Comparison of ENCODE assay signal across 14 cellular contexts in the genomic region with DNA sequence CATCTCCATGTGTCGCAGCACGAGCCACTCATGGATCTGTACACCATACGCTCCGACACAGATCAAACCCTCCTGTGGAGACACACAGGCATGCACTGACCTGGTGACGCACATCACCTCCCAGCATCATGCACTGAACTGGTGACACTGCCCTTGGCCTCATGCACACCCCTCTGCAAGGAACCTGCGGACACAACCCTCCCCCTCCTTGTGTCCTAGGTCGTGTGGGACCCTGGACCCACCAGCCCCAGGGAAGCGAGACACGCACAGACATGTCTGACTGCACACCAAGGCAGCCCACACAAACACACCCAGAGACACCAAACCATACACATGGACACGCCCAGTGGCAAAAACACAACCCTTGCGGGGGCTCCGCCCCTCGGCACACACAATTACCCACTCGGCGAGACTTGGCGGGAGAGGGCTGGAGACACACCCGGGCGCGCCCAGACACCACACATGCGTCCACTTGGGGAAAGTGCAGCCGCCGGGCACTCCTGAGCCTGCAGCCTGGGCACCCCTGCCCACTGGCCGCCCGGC. TPM values are rescaled to one million over a fixed set of nuclear protein-coding genes. Genes with fewer than 3 reads are reported as not detected.
DNase-seq lines count a peak whose midpoint lies in the region; ATAC-seq and TF ChIP-seq lines count a peak whose summit lies in the region.
"Had no signal": no experiment of that assay in that cellular context is flagged by ENCODE, and none has a peak within 500 bp of the region (broad histone marks: within the 10 kb centered on the region; RNA-seq: fewer than 3 reads in every experiment).

No MANE protein-coding gene starts in this region.

- CTCF ChIA-PET in RWPE1 (lab: Yijun Ruan, JAX), result no interaction called here

- no peak overlapping the region for H3K4me3 ChIP-seq in effector memory CD4-positive, alpha-beta T cell (ENCODE audit: insufficient read depth, low read depth, low read length, poor library complexity, severe bottlenecking)
- H3K4me3 ChIP-seq in smooth muscle cell, result no peak overlapping the region
- H3K4me3 ChIP-seq: lower lobe of right lung, vagina had no signal

- H3K9me3 ChIP-seq in effector memory CD4-positive, alpha-beta T cell (ENCODE audit: control insufficient read depth, low read length), result no peaks in the 10 kb centered on the region
- no peaks in the 10 kb centered on the region for H3K9me3 ChIP-seq in smooth muscle cell (replicated peaks; ENCODE audit: low read depth)
- H3K9me3 ChIP-seq: lower lobe of right lung, vagina had no signal

- H3K27me3 Mint-ChIP-seq in natural killer cell treated with Interleukin-12 subunit alpha and Interleukin-12 subunit beta and Interleukin-15 and Interleukin-18, amount 100 ng/mL, for 72 hours, result peaks cover 0 to 30% of the 10 kb centered on the region in 2 donors
- H3K27me3 Mint-ChIP-seq in natural killer cell (ENCODE audit: low read depth in 2 of 2), result peaks cover 37 to 40% of the 10 kb centered on the region in 2 donors

- no peaks in the 10 kb centered on the region for H4K20me1 ChIP-seq in smooth muscle cell (ENCODE audit: low read depth)

- no peak overlapping the region for H2AFZ ChIP-seq in smooth muscle cell (ENCODE audit: low read depth)

- peaks cover 48 to 67% of the 10 kb centered on the region in 2 donors for H3K4me1 Mint-ChIP-seq in natural killer cell treated with Interleukin-12 subunit alpha and Interleukin-12 subunit beta and Interleukin-15 and Interleukin-18, amount 100 ng/mL, for 72 hours (ENCODE audit: low read depth in 2 of 2)
- peaks cover 0 to 21% of the 10 kb centered on the region in 2 donors for H3K4me1 Mint-ChIP-seq in natural killer cell

- ATAC-seq in natural killer cell treated with Interleukin-12 subunit alpha and Interleukin-12 subunit beta and Interleukin-15 and Interleukin-18, amount 100 ng/mL, for 72 hours, result no peak
- ATAC-seq in natural killer cell (no peak), HG03354 (IDR thresholded peaks at IDR 0.05; ENCODE audit: poor library complexity, severe bottlenecking, unreplicated experiment) (no peak)

- H3K36me3 Mint-ChIP-seq in natural killer cell treated with Interleukin-12 subunit alpha and Interleukin-12 subunit beta and Interleukin-15 and Interleukin-18, amount 100 ng/mL, for 72 hours, result no peaks in the 10 kb centered on the region
- H3K36me3 Mint-ChIP-seq in natural killer cell, result no peaks in the 10 kb centered on the region

- no peaks in the 10 kb centered on the region for H3K36me3 ChIP-seq in effector memory CD4-positive, alpha-beta T cell (ENCODE audit: control insufficient read depth, insufficient read depth, low read length)
- H3K36me3 ChIP-seq in smooth muscle cell (ENCODE audit: low read depth), result no peaks in the 10 kb centered on the region
- H3K36me3 ChIP-seq: lower lobe of right lung, vagina had no signal

- H3K27ac ChIP-seq in RWPE1, result peak overlapping the region; percentile 96
- H3K27ac ChIP-seq in effector memory CD4-positive, alpha-beta T cell (ENCODE audit: insufficient read depth, low read length, poor library complexity, severe bottlenecking), result peak overlapping the region; percentile 19
- no peak overlapping the region for H3K27ac ChIP-seq in smooth muscle cell (ENCODE audit: low read depth)
- H3K27ac ChIP-seq: lower lobe of right lung had no signal

- peaks cover 54% of the 10 kb centered on the region for H3K4me1 ChIP-seq in effector memory CD4-positive, alpha-beta T cell (ENCODE audit: control insufficient read depth, insufficient read depth, low read length, poor library complexity, severe bottlenecking)
- peaks cover 4% of the 10 kb centered on the region for H3K4me1 ChIP-seq in smooth muscle cell (ENCODE audit: low read depth)

- TF ChIP-seq CTCF in natural killer cell (IDR thresholded peaks at IDR 0.05) (no peak), RWPE1 (conservative IDR thresholded peaks at IDR 0.05; ENCODE audit: low read depth) (no peak), smooth muscle cell (IDR thresholded peaks at IDR 0.05; ENCODE audit: borderline replicate concordance, insufficient read depth, poor library complexity, severe bottlenecking) (no peak)

- H3K27me3 ChIP-seq in effector memory CD4-positive, alpha-beta T cell (replicated peaks; ENCODE audit: control insufficient read depth, insufficient read depth, low read length, poor library complexity, severe bottlenecking), result no peaks in the 10 kb centered on the region
- no peaks in the 10 kb centered on the region for H3K27me3 ChIP-seq in smooth muscle cell (ENCODE audit: low read depth)
- H3K27me3 ChIP-seq: vagina had no signal

- peak overlapping the region; percentile 91 for H3K4me3 Mint-ChIP-seq in natural killer cell treated with Interleukin-12 subunit alpha and Interleukin-12 subunit beta and Interleukin-15 and Interleukin-18, amount 100 ng/mL, for 72 hours
- H3K4me3 Mint-ChIP-seq in natural killer cell, result no peak overlapping the region

- H3K9me3 Mint-ChIP-seq in natural killer cell treated with Interleukin-12 subunit alpha and Interleukin-12 subunit beta and Interleukin-15 and Interleukin-18, amount 100 ng/mL, for 72 hours, result no peaks in the 10 kb centered on the region
- no peaks in the 10 kb centered on the region for H3K9me3 Mint-ChIP-seq in natural killer cell

- 92% methylated on average over 23 of the region's 24 CpGs for WGBS in smooth muscle cell (ENCODE audit: low lambda C conversion rate)

- peak overlapping the region; percentile 80 to 81 for H3K27ac Mint-ChIP-seq in natural killer cell treated with Interleukin-12 subunit alpha and Interleukin-12 subunit beta and Interleukin-15 and Interleukin-18, amount 100 ng/mL, for 72 hours
- H3K27ac Mint-ChIP-seq in natural killer cell, result no peak overlapping the region

- intact Hi-C loops in natural killer cell (cut with micrococcal nuclease), result no loop called here

- H3K79me2 ChIP-seq in smooth muscle cell (ENCODE audit: low read depth), result no peaks in the 10 kb centered on the region

- no peak overlapping the region for H3K4me2 ChIP-seq in smooth muscle cell

- no peaks in the 10 kb centered on the region for H3F3A ChIP-seq in smooth muscle cell (ENCODE audit: low read depth)

- POLR2A ChIA-PET in RWPE1 (lab: Yijun Ruan, JAX; ENCODE audit: low non-redundant PET), result no interaction called here

- H3K9ac ChIP-seq in smooth muscle cell (ENCODE audit: low read depth), result no peak overlapping the region

- no peak for DNase-seq in natural killer cell treated with Interleukin-12 subunit alpha and Interleukin-12 subunit beta and Interleukin-15 and Interleukin-18, amount 100 ng/mL, for 72 hours (ENCODE audit: low spot score)
- DNase-seq in natural killer cell, result no peak
- no peak for DNase-seq in RWPE1 (ENCODE audit: low spot score)
- no peak for DNase-seq in effector memory CD4-positive, alpha-beta T cell
- DNase-seq in activated CD4-positive, CD25-positive, alpha-beta regulatory T cell (lab: John Stamatoyannopoulos, UW), result no peak
- DNase-seq in smooth muscle cell (lab: John Stamatoyannopoulos, UW; ENCODE audit: unreplicated experiment), result no peak
- no peak for DNase-seq in stimulated activated CD4-positive, alpha-beta T cell treated with anti-CD3 and anti-CD28 coated beads, Interleukin-4, amount 100 ng/mL, for 24 hours
- DNase-seq: activated CD8-positive, alpha-beta memory T cell treated with anti-CD3 and anti-CD28 coated beads, Interleukin-2, amount 50 U/mL, for 48 hours; cerebellar nuclear complex; lower lobe of right lung; NCI-H2107; SIG-M5 had no signal

RNA-seq across cellular contexts. Expression of gene KCNN4, which starts 2.0 kb away (rescaled TPM):
- 100 to 1,000 TPM in 1 of 2 donors, 10 to 100 TPM in 1; 99.4 to 107 TPM for total RNA-seq in natural killer cell treated with Interleukin-12 subunit alpha and Interleukin-12 subunit beta and Interleukin-15 and Interleukin-18, amount 100 ng/mL, for 72 hours
- total RNA-seq in natural killer cell, result 1 to 10 TPM in 2 of 3 donors, under 1 TPM in 1; 0.72 to 7.1 (median 1.4) TPM
- total RNA-seq in smooth muscle cell, result 4.0 and 5.4 TPM in 2 replicates
- 1.7 and 14.9 TPM in 2 replicates for polyA plus RNA-seq in smooth muscle cell

RNA-seq across cellular contexts. Expression of gene LYPD5, which starts 19.5 kb away (rescaled TPM):
- total RNA-seq in natural killer cell treated with Interleukin-12 subunit alpha and Interleukin-12 subunit beta and Interleukin-15 and Interleukin-18, amount 100 ng/mL, for 72 hours, result under 1 TPM in 1 of 2 donors, not detected in 1; 0.29 TPM
- not detected for total RNA-seq in natural killer cell
- 3.1 and 6.9 TPM in 2 replicates for total RNA-seq in smooth muscle cell
- 1.2 and 2.7 TPM in 2 replicates for polyA plus RNA-seq in smooth muscle cell

RNA-seq across cellular contexts. Expression of gene SMG9, which starts 28.0 kb away (rescaled TPM):
- 100 to 1,000 TPM in 1 of 2 donors, 10 to 100 TPM in 1; 89.4 to 103 TPM for total RNA-seq in natural killer cell treated with Interleukin-12 subunit alpha and Interleukin-12 subunit beta and Interleukin-15 and Interleukin-18, amount 100 ng/mL, for 72 hours
- total RNA-seq in natural killer cell (10 to 100 TPM; 23.3 to 37.4 (median 28.3) TPM), smooth muscle cell (12.8 and 13.2 TPM in 2 replicates)
- polyA plus RNA-seq in smooth muscle cell, result 39.2 and 46.6 TPM in 2 replicates

RNA-seq across cellular contexts. Expression of gene ZNF283, which starts 44.4 kb away (rescaled TPM):
- 1 to 10 TPM; 7.2 to 8.3 TPM for total RNA-seq in natural killer cell treated with Interleukin-12 subunit alpha and Interleukin-12 subunit beta and Interleukin-15 and Interleukin-18, amount 100 ng/mL, for 72 hours
- total RNA-seq in natural killer cell (1 to 10 TPM; 4.1 to 8.0 (median 7.1) TPM), smooth muscle cell (4.1 and 8.0 TPM in 2 replicates)
- polyA plus RNA-seq in smooth muscle cell, result 1.5 and 2.4 TPM in 2 replicates

Comparison
In these comparisons a context has a peak if more than half of its experiments do, and no peak if none do; other contexts are left out.
1. H3K27ac Mint-ChIP-seq: peak in natural killer cell treated with Interleukin-12 subunit alpha and Interleukin-12 subunit beta and Interleukin-15 and Interleukin-18, amount 100 ng/mL, for 72 hours (2 of 2); none in natural killer cell (0 of 2).
2. RNA of gene KCNN4, which starts 2.0 kb away (total RNA-seq): 99.4 to 107 TPM in natural killer cell treated with Interleukin-12 subunit alpha and Interleukin-12 subunit beta and Interleukin-15 and Interleukin-18, amount 100 ng/mL, for 72 hours; 4.0 to 5.4 TPM in smooth muscle cell and 0.72 to 7.1 TPM in natural killer cell; every median in the first group is over 10 times any median in the second.